In the genomic region with DNA sequence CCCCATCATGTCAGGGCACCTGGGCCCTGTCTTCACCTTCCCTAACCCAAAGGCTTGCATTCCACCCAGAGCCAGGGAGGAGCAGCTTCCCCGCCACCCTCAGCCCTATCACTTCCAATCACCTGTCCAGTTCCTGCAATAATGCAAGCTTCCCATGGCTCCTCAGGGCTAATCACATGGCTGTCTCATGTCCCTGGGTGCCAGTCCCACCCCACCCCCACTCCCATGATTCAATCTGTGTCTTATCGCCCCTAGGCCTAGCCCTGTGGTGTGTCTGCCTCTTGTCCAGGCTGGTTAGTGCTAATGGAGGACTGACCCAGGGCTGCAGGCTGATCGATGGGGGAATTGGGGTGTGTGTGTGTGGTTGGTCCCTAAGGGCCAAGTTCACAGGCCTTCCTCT, we compare ENCODE assay signal across 1 cellular context.
TF ChIP-seq lines count a peak whose summit lies in the region.

No MANE protein-coding gene starts in this region.

TF ChIP-seq in K562, 482 proteins besides CTCF, POLR2A, EP300 and RAD21 (continued from another document and continues in another):
- TF ChIP-seq, protein P1, sequence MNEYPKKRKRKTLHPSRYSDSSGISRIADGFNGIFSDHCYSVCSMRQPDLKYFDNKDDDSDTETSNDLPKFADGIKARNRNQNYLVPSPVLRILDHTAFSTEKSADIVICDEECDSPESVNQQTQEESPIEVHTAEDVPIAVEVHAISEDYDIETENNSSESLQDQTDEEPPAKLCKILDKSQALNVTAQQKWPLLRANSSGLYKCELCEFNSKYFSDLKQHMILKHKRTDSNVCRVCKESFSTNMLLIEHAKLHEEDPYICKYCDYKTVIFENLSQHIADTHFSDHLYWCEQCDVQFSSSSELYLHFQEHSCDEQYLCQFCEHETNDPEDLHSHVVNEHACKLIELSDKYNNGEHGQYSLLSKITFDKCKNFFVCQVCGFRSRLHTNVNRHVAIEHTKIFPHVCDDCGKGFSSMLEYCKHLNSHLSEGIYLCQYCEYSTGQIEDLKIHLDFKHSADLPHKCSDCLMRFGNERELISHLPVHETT (CRISPR knock-in tag; conservative IDR thresholded peaks at IDR 0.05 in 1 of 2, IDR thresholded peaks at IDR 0.05 in 1 of 2), result peak in 1 of 2 experiments; percentile 31; a peak in 1 of 4 replicates
- no peak for TF ChIP-seq STAT5A (IDR thresholded peaks at IDR 0.05; ENCODE audit: borderline replicate concordance, low read length)
- 0 out of 2 replicates have a peak, but pooled peaks have one; percentile 49 for TF ChIP-seq HINFP (tag; conservative IDR thresholded peaks at IDR 0.05; ENCODE audit: low read depth)
- no peak for TF ChIP-seq ZNF707 (CRISPR knock-in tag; conservative IDR thresholded peaks at IDR 0.05)
- TF ChIP-seq ZNF263 (CRISPR knock-in tag; IDR thresholded peaks at IDR 0.05; ENCODE audit: borderline replicate concordance), result peak; percentile 20; the same call in 1 of the 2 replicates
- TF ChIP-seq EGR1 (conservative IDR thresholded peaks at IDR 0.05), result no peak
- no peak for TF ChIP-seq CEBPB (tag; IDR thresholded peaks at IDR 0.05)
- no peak for TF ChIP-seq ZNF224 (CRISPR knock-in tag; IDR thresholded peaks at IDR 0.05)
- no peak for TF ChIP-seq EP400 (IDR thresholded peaks at IDR 0.05)
- TF ChIP-seq E2F3 (CRISPR knock-in tag; IDR thresholded peaks at IDR 0.05), result no peak
- no peak for TF ChIP-seq CEBPZ (IDR thresholded peaks at IDR 0.05; ENCODE audit: borderline replicate concordance, low read depth, low read length)
- no peak for TF ChIP-seq ZNF444 (CRISPR knock-in tag; IDR thresholded peaks at IDR 0.05)
- TF ChIP-seq CBX2 (IDR thresholded peaks at IDR 0.05; ENCODE audit: insufficient read depth, low read length, poor library complexity, severe bottlenecking), result no peak
- TF ChIP-seq, protein P2, sequence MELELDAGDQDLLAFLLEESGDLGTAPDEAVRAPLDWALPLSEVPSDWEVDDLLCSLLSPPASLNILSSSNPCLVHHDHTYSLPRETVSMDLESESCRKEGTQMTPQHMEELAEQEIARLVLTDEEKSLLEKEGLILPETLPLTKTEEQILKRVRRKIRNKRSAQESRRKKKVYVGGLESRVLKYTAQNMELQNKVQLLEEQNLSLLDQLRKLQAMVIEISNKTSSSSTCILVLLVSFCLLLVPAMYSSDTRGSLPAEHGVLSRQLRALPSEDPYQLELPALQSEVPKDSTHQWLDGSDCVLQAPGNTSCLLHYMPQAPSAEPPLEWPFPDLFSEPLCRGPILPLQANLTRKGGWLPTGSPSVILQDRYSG (tag; conservative IDR thresholded peaks at IDR 0.05; ENCODE audit: low read depth), result no peak
- no peak for TF ChIP-seq ZMIZ1 (IDR thresholded peaks at IDR 0.05; ENCODE audit: low read depth in 2 of 2, low read length in 2 of 2)
- TF ChIP-seq HDAC6 (IDR thresholded peaks at IDR 0.05; ENCODE audit: low read depth, low read length), result no peak
- no peak for TF ChIP-seq ZNF655 (CRISPR knock-in tag; IDR thresholded peaks at IDR 0.05)
- no peak for TF ChIP-seq SMARCA5 (IDR thresholded peaks at IDR 0.05)
- no peak for TF ChIP-seq KDM2B (CRISPR knock-in tag; IDR thresholded peaks at IDR 0.05)
- TF ChIP-seq ZFX (CRISPR knock-in tag; IDR thresholded peaks at IDR 0.05), result peak; percentile 65
- TF ChIP-seq JUND (IDR thresholded peaks at IDR 0.05; ENCODE audit: borderline replicate concordance, low read depth, low read length), result no peak; the same call in 1 of the 2 replicates
- TF ChIP-seq JUND (tag; IDR thresholded peaks at IDR 0.05; ENCODE audit: borderline replicate concordance, low read depth, low read length), result no peak; the same call in 2 of the 3 replicates
- TF ChIP-seq POLR3A (IDR thresholded peaks at IDR 0.05; ENCODE audit: borderline replicate concordance, extremely low read depth, insufficient read depth, insufficient read length), result no peak
- no peak for TF ChIP-seq HMGXB4 (CRISPR knock-in tag; IDR thresholded peaks at IDR 0.05)
- TF ChIP-seq KLF1 (tag; IDR thresholded peaks at IDR 0.05), result no peak
- peak; percentile 47; the same call in 1 of the 2 replicates for TF ChIP-seq MITF (IDR thresholded peaks at IDR 0.05)
- no peak for TF ChIP-seq NBN (IDR thresholded peaks at IDR 0.05; ENCODE audit: low read depth)
- TF ChIP-seq SMAD2 (IDR thresholded peaks at IDR 0.05; ENCODE audit: low read depth, low read length), result no peak
- peak; percentile 80 for TF ChIP-seq MYC (IDR thresholded peaks at IDR 0.05; ENCODE audit: low read depth, low read length)
- no peak for TF ChIP-seq MYC (CRISPR knock-in tag; IDR thresholded peaks at IDR 0.05; ENCODE audit: borderline replicate concordance, low read depth)
- no peak for TF ChIP-seq EWSR1 (IDR thresholded peaks at IDR 0.05; ENCODE audit: borderline replicate concordance, low read depth, partially characterized antibody)
- TF ChIP-seq ATF7 (IDR thresholded peaks at IDR 0.05), result peak; percentile 30; the same call in 1 of the 2 replicates
- TF ChIP-seq, protein P3, sequence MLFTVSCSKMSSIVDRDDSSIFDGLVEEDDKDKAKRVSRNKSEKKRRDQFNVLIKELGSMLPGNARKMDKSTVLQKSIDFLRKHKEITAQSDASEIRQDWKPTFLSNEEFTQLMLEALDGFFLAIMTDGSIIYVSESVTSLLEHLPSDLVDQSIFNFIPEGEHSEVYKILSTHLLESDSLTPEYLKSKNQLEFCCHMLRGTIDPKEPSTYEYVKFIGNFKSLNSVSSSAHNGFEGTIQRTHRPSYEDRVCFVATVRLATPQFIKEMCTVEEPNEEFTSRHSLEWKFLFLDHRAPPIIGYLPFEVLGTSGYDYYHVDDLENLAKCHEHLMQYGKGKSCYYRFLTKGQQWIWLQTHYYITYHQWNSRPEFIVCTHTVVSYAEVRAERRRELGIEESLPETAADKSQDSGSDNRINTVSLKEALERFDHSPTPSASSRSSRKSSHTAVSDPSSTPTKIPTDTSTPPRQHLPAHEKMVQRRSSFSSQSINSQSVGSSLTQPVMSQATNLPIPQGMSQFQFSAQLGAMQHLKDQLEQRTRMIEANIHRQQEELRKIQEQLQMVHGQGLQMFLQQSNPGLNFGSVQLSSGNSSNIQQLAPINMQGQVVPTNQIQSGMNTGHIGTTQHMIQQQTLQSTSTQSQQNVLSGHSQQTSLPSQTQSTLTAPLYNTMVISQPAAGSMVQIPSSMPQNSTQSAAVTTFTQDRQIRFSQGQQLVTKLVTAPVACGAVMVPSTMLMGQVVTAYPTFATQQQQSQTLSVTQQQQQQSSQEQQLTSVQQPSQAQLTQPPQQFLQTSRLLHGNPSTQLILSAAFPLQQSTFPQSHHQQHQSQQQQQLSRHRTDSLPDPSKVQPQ (CRISPR knock-in tag; IDR thresholded peaks at IDR 0.05; ENCODE audit: borderline replicate concordance), result no peak
- TF ChIP-seq TFE3 (CRISPR knock-in tag; IDR thresholded peaks at IDR 0.05), result no peak
- TF ChIP-seq ZNF124 (CRISPR knock-in tag; IDR thresholded peaks at IDR 0.05), result no peak
- TF ChIP-seq ZFP36 (IDR thresholded peaks at IDR 0.05; ENCODE audit: low read depth, low read length, partially characterized antibody), result no peak
- peak; percentile 77 for TF ChIP-seq TCF3 (CRISPR knock-in tag; IDR thresholded peaks at IDR 0.05)
- no peak for TF ChIP-seq NR1H2 (CRISPR knock-in tag; IDR thresholded peaks at IDR 0.05)
- no peak for TF ChIP-seq SMAD3 (CRISPR knock-in tag; conservative IDR thresholded peaks at IDR 0.05)
